ENCODE assay signal across 7 cellular contexts in genomic region chr12:46303039-46303666, GRCh38. TPM values are rescaled to one million over a fixed set of nuclear protein-coding genes. Genes with fewer than 3 reads are reported as not detected.
DNase-seq lines count a peak whose midpoint lies in the region; ATAC-seq and TF ChIP-seq lines count a peak whose summit lies in the region.

No MANE protein-coding gene starts in this region.

- TF ChIP-seq CTCF in GM10248 (IDR thresholded peaks at IDR 0.05; ENCODE audit: control extremely low read depth, extremely low read depth, low read depth, missing control alignments) (peak; percentile 24), cardiac fibroblast (IDR thresholded peaks at IDR 0.05; ENCODE audit: low read depth, low read length) (peak; percentile 54), liver (IDR thresholded peaks at IDR 0.05; ENCODE audit: low read depth, low read length, missing input control) (peak; percentile 64)

- POLR2A ChIA-PET in GM10248 (lab: Yijun Ruan, JAX), result no interaction called here

- peak; percentile 47 for DNase-seq in GM10248 (ENCODE audit: extremely low spot score)
- DNase-seq in T-helper 2 cell, result peak in 4 of 5 experiments; percentile 7 to 61 (median 27)
- peak; percentile 58 to 64 for DNase-seq in cardiac fibroblast (ENCODE audit: low read depth in 2 of 2)
- peak; percentile 25 to 41 for DNase-seq in stimulated activated CD8-positive, alpha-beta memory T cell treated with anti-CD3 and anti-CD28 coated beads, Interleukin-7, amount 100 ng/mL, for 4 hours (ENCODE audit: low read depth in 2 of 2)
- no peak for DNase-seq in DMS153 treated with DMSO at 0.1 percent for 48 hours (lab: John Stamatoyannopoulos, UW; ENCODE audit: unreplicated experiment)

- no peak overlapping the region for H3K9ac ChIP-seq in liver (ENCODE audit: low read depth in 1 of 2, low read length in 2 of 2)

- no peaks in the 10 kb centered on the region for H3K9me3 ChIP-seq in liver (ENCODE audit: control insufficient read depth in 4 of 4, low read length in 3 of 4)

- H3K27ac ChIP-seq in liver (ENCODE audit: low read depth in 1 of 2, low read length in 2 of 2), result no peak overlapping the region

- H3K4me1 ChIP-seq in liver (ENCODE audit: control insufficient read depth in 4 of 4, insufficient read depth in 4 of 4, low read length in 3 of 4), result no peaks in the 10 kb centered on the region

- CTCF ChIA-PET in GM10248 (lab: Yijun Ruan, JAX), result interaction anchor here (0.7 to 6.1 kb wide), 11 partner anchors 9 to 229 kb away, joined by 3 to 31 read pairs (median 3); no protein-coding TSS in a partner anchor

- peak; percentile 62 for ATAC-seq in HG02759 (IDR thresholded peaks at IDR 0.05; ENCODE audit: unreplicated experiment)

- H3K4me3 ChIP-seq in cardiac fibroblast (replicated peaks in 1 of 2; ENCODE audit: low read depth in 2 of 2, low read length in 2 of 2) (no peak overlapping the region), liver (ENCODE audit: low read depth in 1 of 3, low read length in 3 of 3) (no peak overlapping the region)

- no peaks in the 10 kb centered on the region for H3K36me3 ChIP-seq in liver (ENCODE audit: control insufficient read depth in 4 of 4, insufficient read depth in 3 of 4, low read depth in 1 of 4, low read length in 3 of 4)

- TF ChIP-seq RAD21 in liver (IDR thresholded peaks at IDR 0.05), result peak; percentile 82 to 87

- no peaks in the 10 kb centered on the region for H3K27me3 ChIP-seq in liver (ENCODE audit: control insufficient read depth in 4 of 4, insufficient read depth in 4 of 4, low read length in 3 of 4)

- 85% methylated on average over 5 of the region's 5 CpGs for WGBS in liver

TF ChIP-seq in liver, 16 proteins besides CTCF, POLR2A, EP300 and RAD21:
- peak; percentile 71 for TF ChIP-seq ATF3 (IDR thresholded peaks at IDR 0.05)
- no peak for TF ChIP-seq FOXA2 (IDR thresholded peaks at IDR 0.05)
- TF ChIP-seq HNF4A (conservative IDR thresholded peaks at IDR 0.05), result peak in 1 of 2 donors; percentile 19
- TF ChIP-seq JUND (IDR thresholded peaks at IDR 0.05), result peak in 1 of 2 donors; percentile 25

RNA-seq across cellular contexts. Expression of gene SLC38A1, which starts 34.3 kb away (rescaled TPM):
- total RNA-seq in liver, result 10 to 100 TPM in 1 of 2 donors, 1 to 10 TPM in 1; 8.4 to 10.7 TPM
- polyA plus RNA-seq in liver, result 10 to 100 TPM in 1 of 2 donors, 1 to 10 TPM in 1; 6.2 to 14.9 TPM
